Comparison of ENCODE assay signal across 8 cellular contexts in genomic region chr17:26881195-26881594, GRCh38.
DNase-seq lines count a peak whose midpoint lies in the region; ATAC-seq and TF ChIP-seq lines count a peak whose summit lies in the region.
"Not testable (repeated sequence)": the region's sequence is repeated elsewhere in the genome, so short reads cannot be mapped to it uniquely, and the experiment has no call there.

No MANE protein-coding gene starts in this region.

- H3K4me3 Mint-ChIP-seq in T-helper 17 cell; central memory CD8-positive, alpha-beta T cell: not testable (repeated sequence)

- not testable (repeated sequence) for H3K4me1 Mint-ChIP-seq in T-helper 17 cell; central memory CD8-positive, alpha-beta T cell

- not testable (repeated sequence) for H2AFZ ChIP-seq in DND-41 (ENCODE audit: low read depth, low read length)

- intact Hi-C loops in left cardiac atrium (cut with DNase I); sciatic nerve (cut with DNase I); aorta (cut with DNase I): not testable (repeated sequence)

- H3K79me2 ChIP-seq in DND-41 (ENCODE audit: insufficient read depth, low read length), result not testable (repeated sequence)

- not testable (repeated sequence) for H3K9me3 Mint-ChIP-seq in central memory CD8-positive, alpha-beta T cell

- WGBS in lung, 2 donors, result 86% methylated on average over 1 of the region's 2 CpGs; no CpG with 5 or more reads in 1 of the 2 donors
- 89% methylated on average over 1 of the region's 2 CpGs; no CpG with 5 or more reads in 1 of the 2 donors for WGBS in aorta, 2 donors

- not testable (repeated sequence) for H4K20me1 ChIP-seq in DND-41 (ENCODE audit: insufficient read depth, low read length)

- not testable (repeated sequence) for H3K27me3 ChIP-seq in DND-41 (ENCODE audit: insufficient read depth, low read length, poor library complexity); lung (ENCODE audit: control insufficient read depth, insufficient read depth); aorta (ENCODE audit: control insufficient read depth in 1 of 2, insufficient read depth in 2 of 2, low read length in 1 of 2)

- not testable (repeated sequence) for H3K27ac ChIP-seq in DND-41 (ENCODE audit: low read length); lung (ENCODE audit: low read depth in 1 of 2, low read length in 1 of 2); aorta (ENCODE audit: low read depth in 1 of 2, low read length in 2 of 2)

- H3K9ac ChIP-seq in DND-41 (ENCODE audit: low read depth, low read length), result not testable (repeated sequence)

- H3K36me3 ChIP-seq in DND-41 (ENCODE audit: insufficient read depth, low read length); lung (ENCODE audit: control insufficient read depth in 2 of 2, insufficient read depth in 2 of 2, low read length in 2 of 2); aorta (ENCODE audit: control insufficient read depth in 1 of 2, insufficient read depth in 2 of 2, low read length in 1 of 2): not testable (repeated sequence)

- not testable (repeated sequence) for H3K4me3 ChIP-seq in DND-41 (ENCODE audit: low read depth in 1 of 2, low read length in 2 of 2); lung; aorta (ENCODE audit: low read length in 2 of 2)

- not testable (repeated sequence) for H3K4me1 ChIP-seq in DND-41 (ENCODE audit: insufficient read depth, low read length); lung (ENCODE audit: control insufficient read depth in 2 of 2, insufficient read depth in 2 of 2, low read length in 2 of 2); aorta (ENCODE audit: control insufficient read depth in 1 of 2, insufficient read depth in 2 of 2, low read length in 2 of 2)

- H3K36me3 Mint-ChIP-seq in T-helper 17 cell (ENCODE audit: low read depth); central memory CD8-positive, alpha-beta T cell (ENCODE audit: insufficient read depth): not testable (repeated sequence)

- TF ChIP-seq CTCF in DND-41 (IDR thresholded peaks at IDR 0.05; ENCODE audit: borderline replicate concordance, extremely low read depth, low read length, poor library complexity, severe bottlenecking); lung (IDR thresholded peaks at IDR 0.05; ENCODE audit: control extremely low read depth, extremely low read depth): not testable (repeated sequence)

- ATAC-seq in DND-41 (ENCODE audit: insufficient read depth, low read depth) (peak; percentile 23; the same call in 2 of the 3 replicates), HG03175 (IDR thresholded peaks at IDR 0.05; ENCODE audit: unreplicated experiment) (peak; percentile 32), T-helper 17 cell (peak; percentile 22), left cardiac atrium (peak; percentile 17 to 29), lung (ENCODE audit: insufficient read depth, low FRiP score) (peak; percentile 24), sciatic nerve (peak; percentile 7), aorta (ENCODE audit: low FRiP score) (peak; percentile 10)
- ATAC-seq in central memory CD8-positive, alpha-beta T cell (replicated peaks; ENCODE audit: extremely low read depth, poor library complexity, severe bottlenecking), result peak; percentile 7

- DNase-seq in DND-41; T-helper 17 cell; central memory CD8-positive, alpha-beta T cell (ENCODE audit: low spot score in 2 of 2); left cardiac atrium; lung (ENCODE audit: low spot score); sciatic nerve (ENCODE audit: low spot score); aorta: not testable (repeated sequence)

- H3K9me3 ChIP-seq in DND-41 (ENCODE audit: insufficient read depth, low read length, severe bottlenecking) (peaks cover 25% of the 10 kb centered on the region), T-helper 17 cell (ENCODE audit: control insufficient read depth, low read length, poor library complexity, severe bottlenecking) (peaks cover 10% of the 10 kb centered on the region), lung (ENCODE audit: control insufficient read depth in 2 of 2, insufficient read depth in 1 of 2, low read length in 1 of 2) (peaks cover 0 to 13% of the 10 kb centered on the region in 2 donors)
- H3K9me3 ChIP-seq in aorta (ENCODE audit: control insufficient read depth, low read length), result not testable (repeated sequence)

- not testable (repeated sequence) for H3K4me2 ChIP-seq in DND-41 (ENCODE audit: insufficient read depth, low read length)

- H3K27ac Mint-ChIP-seq in T-helper 17 cell; central memory CD8-positive, alpha-beta T cell (ENCODE audit: low read depth): not testable (repeated sequence)

- H3K27me3 Mint-ChIP-seq in T-helper 17 cell; central memory CD8-positive, alpha-beta T cell: not testable (repeated sequence)
